ENCODE assay signal across 8 cellular contexts in genomic region chr11:46616551-46617450, GRCh38. TPM values are rescaled to one million over a fixed set of nuclear protein-coding genes. Genes with fewer than 3 reads are reported as not detected.
DNase-seq lines count a peak whose midpoint lies in the region; ATAC-seq, FAIRE-seq and TF ChIP-seq lines count a peak whose summit lies in the region.

TSS of gene HARBI1 (minus strand) at chr11:46617227. CDS start at chr11:46616237, 990 bp downstream.

- intact Hi-C loops in psoas muscle (cut with DNase I), result loop anchor here (2.0 to 10.0 kb wide), 5 partner anchors 50 to 224 kb away; partner anchors contain the start of gene CHRM4 (in 2 of the 2)

- TF ChIP-seq CTCF in GM13976 (IDR thresholded peaks at IDR 0.05; ENCODE audit: borderline replicate concordance, control extremely low read depth, extremely low read depth, insufficient read depth, missing control alignments) (no peak), right atrium auricular region (IDR thresholded peaks at IDR 0.05) (no peak), psoas muscle (IDR thresholded peaks at IDR 0.05) (no peak)

- no peaks in the 10 kb centered on the region for H3K9me3 ChIP-seq in right atrium auricular region
- no peaks in the 10 kb centered on the region for H3K9me3 ChIP-seq in psoas muscle

- H3K27me3 ChIP-seq in right atrium auricular region (no peaks in the 10 kb centered on the region), psoas muscle (ENCODE audit: insufficient read depth in 3 of 3, low read length in 2 of 3) (no peaks in the 10 kb centered on the region)

- FAIRE-seq in urothelium cell line (lab: Jason Lieb, UNC), result no peak

- H3K36me3 ChIP-seq in right atrium auricular region (no peaks in the 10 kb centered on the region), psoas muscle (ENCODE audit: insufficient read depth in 1 of 2, low read depth in 1 of 2) (peaks cover 0 to 18% of the 10 kb centered on the region in 2 donors)

- peak; percentile 94 for DNase-seq in GM13976 (ENCODE audit: low spot score)
- DNase-seq in NCI-H1417 treated with DMSO at 0.1 percent for 48 hours (lab: John Stamatoyannopoulos, UW), result peak; percentile 85
- peak; percentile 83 to 91 (median 88) for DNase-seq in T-helper 1 cell
- DNase-seq in amygdala (lab: John Stamatoyannopoulos, UW), result peak; percentile 24 to 91 (median 78)
- DNase-seq in right atrium auricular region (ENCODE audit: low spot score), result peak; percentile 85
- peak; percentile 89 to 94 for DNase-seq in psoas muscle
- DNase-seq in urothelium cell line (ENCODE audit: low spot score), result peak; percentile 95

- H3K27ac ChIP-seq in right atrium auricular region (peak within 1 kb of the TSS; percentile 94 to 97), psoas muscle (peak within 1 kb of the TSS; percentile 97)

- in situ Hi-C loops in GM13976 (cut with MboI; ENCODE audit: low sequenced_read_pairs, unreplicated experiment), result no loop called here

- H3K4me3 ChIP-seq in right atrium auricular region (peak within 1 kb of the TSS; percentile 92 to 99), psoas muscle (peak within 1 kb of the TSS; percentile 83)

- H3K4me1 ChIP-seq in right atrium auricular region (peaks cover 0 to 46% of the 10 kb centered on the region in 2 donors), psoas muscle (peaks cover 23% of the 10 kb centered on the region)

- ATAC-seq in HG02798 (IDR thresholded peaks at IDR 0.05; ENCODE audit: poor library complexity, unreplicated experiment) (peak; percentile 97), psoas muscle (peak; percentile 97 to 98 (median 98))

- WGBS in psoas muscle, 3 donors, result 1% methylated on average over 44 of the region's 44 CpGs

RNA-seq across cellular contexts. Expression of gene HARBI1, which starts in this region (rescaled TPM):
- total RNA-seq in right atrium auricular region, result 1 to 10 TPM; 2.3 to 3.3 TPM
- total RNA-seq in psoas muscle, result 1 to 10 TPM; 2.0 to 4.4 (median 2.8) TPM
- polyA plus RNA-seq in psoas muscle, result 1 to 10 TPM; 3.4 to 8.6 (median 3.8) TPM

Comparison
In these comparisons a context has a peak if more than half of its experiments do, and no peak if none do; other contexts are left out.
1. Peak in every context shown above with its lines: DNase-seq, ATAC-seq, H3K4me3 ChIP-seq and H3K27ac ChIP-seq.